ENCODE assay signal across 21 cellular contexts in genomic region chr1:63512584-63512983, GRCh38. TPM values are rescaled to one million over a fixed set of nuclear protein-coding genes. Genes with fewer than 3 reads are reported as not detected.
DNase-seq lines count a peak whose midpoint lies in the region; ATAC-seq, FAIRE-seq and TF ChIP-seq lines count a peak whose summit lies in the region.
"Had no signal": no experiment of that assay in that cellular context is flagged by ENCODE, and none has a peak within 500 bp of the region (broad histone marks: within the 10 kb centered on the region; RNA-seq: fewer than 3 reads in every experiment).

No MANE protein-coding gene starts in this region.

- H3K27me3 Mint-ChIP-seq in astrocyte (ENCODE audit: low read depth, unreplicated experiment) (no peaks in the 10 kb centered on the region), T-helper 17 cell (no peaks in the 10 kb centered on the region)
- H3K27me3 Mint-ChIP-seq in activated CD8-positive, alpha-beta T cell treated with anti-CD3 and anti-CD28 coated beads for 36 hours = no peaks in the 10 kb centered on the region
- H3K27me3 Mint-ChIP-seq: B cell; CD4-positive, alpha-beta T cell had no signal

- no peaks in the 10 kb centered on the region for H3K9me3 Mint-ChIP-seq in astrocyte (ENCODE audit: unreplicated experiment)
- no peaks in the 10 kb centered on the region for H3K9me3 Mint-ChIP-seq in activated CD8-positive, alpha-beta T cell treated with anti-CD3 and anti-CD28 coated beads for 36 hours
- H3K9me3 Mint-ChIP-seq: CD4-positive, alpha-beta T cell; CD8-positive, alpha-beta T cell had no signal

- ATAC-seq in left lung (peak; percentile 54), upper lobe of right lung (peak; percentile 26), T-helper 17 cell (no peak)
- ATAC-seq in activated CD8-positive, alpha-beta T cell treated with anti-CD3 and anti-CD28 coated beads for 36 hours = no peak
- ATAC-seq: A549; CD8-positive, alpha-beta T cell had no signal

- H3K4me1 Mint-ChIP-seq in astrocyte (ENCODE audit: low read depth, unreplicated experiment) (no peaks in the 10 kb centered on the region), T-helper 17 cell (peaks cover 6% of the 10 kb centered on the region)
- no peaks in the 10 kb centered on the region for H3K4me1 Mint-ChIP-seq in activated CD8-positive, alpha-beta T cell treated with anti-CD3 and anti-CD28 coated beads for 36 hours (ENCODE audit: low read depth)

- H3K79me2 ChIP-seq in astrocyte (ENCODE audit: insufficient read depth, low read length) = no peaks in the 10 kb centered on the region

- no peaks in the 10 kb centered on the region for H4K20me1 ChIP-seq in astrocyte (ENCODE audit: insufficient read depth, low read length)
- H4K20me1 ChIP-seq: BLaER1 treated with 17β-estradiol and CSF1 and Interleukin-3, amounts not matched to agents 10 nM and 100 nM had no signal

- DNase-seq in GM18507 (ENCODE audit: extremely low spot score, insufficient read length, low read depth) (no peak), astrocyte (ENCODE audit: low read depth) (no peak), left lung (no peak), upper lobe of right lung (no peak), SKM-1 treated with dmso at 0.1 percent for 144 hours (lab: John Stamatoyannopoulos, UW; ENCODE audit: unreplicated experiment) (no peak), T-helper 17 cell (no peak)
- DNase-seq in activated CD8-positive, alpha-beta T cell treated with anti-CD3 and anti-CD28 coated beads for 36 hours = no peak
- DNase-seq: AML-193; Caco-2; Calu3; CD4-positive, alpha-beta T cell; CD8-positive, alpha-beta T cell; DMS79 treated with DMSO at 0.1 percent for 48 hours; GF-D8 had no signal

- POLR2A ChIA-PET in activated CD8-positive, alpha-beta T cell treated with anti-CD3 and anti-CD28 coated beads for 36 hours (lab: Charles Lee) = interaction anchor here (1.5 kb wide), 1 partner anchor 10 kb away, joined by 5 read pairs; no protein-coding TSS in a partner anchor

- no peak overlapping the region for H3K27ac ChIP-seq in astrocyte (ENCODE audit: low read depth, low read length)
- H3K27ac ChIP-seq in left lung = no peak overlapping the region
- no peak overlapping the region for H3K27ac ChIP-seq in upper lobe of right lung
- H3K27ac ChIP-seq: 22Rv1; A549; BLaER1 treated with 17β-estradiol and CSF1 and Interleukin-3, amounts not matched to agents 10 nM and 100 nM; C4-2B had no signal

- CTCF ChIA-PET in activated CD8-positive, alpha-beta T cell treated with anti-CD3 and anti-CD28 coated beads for 36 hours (lab: Charles Lee) = interaction anchor here (0.8 to 0.9 kb wide), 2 partner anchors 12 to 50 kb away, joined by 3 to 4 read pairs; no protein-coding TSS in a partner anchor

- intact Hi-C loops in left lung (cut with DNase I) = no loop called here
- intact Hi-C loops in upper lobe of right lung (cut with DNase I) = no loop called here
- intact Hi-C loops in activated CD8-positive, alpha-beta T cell treated with anti-CD3 and anti-CD28 coated beads for 36 hours (cut with micrococcal nuclease) = no loop called here

- H3K4me1 ChIP-seq in astrocyte (ENCODE audit: insufficient read depth, low read length) (no peaks in the 10 kb centered on the region), left lung (no peaks in the 10 kb centered on the region), upper lobe of right lung (no peaks in the 10 kb centered on the region)
- H3K4me1 ChIP-seq: A549; BLaER1 treated with 17β-estradiol and CSF1 and Interleukin-3, amounts not matched to agents 10 nM and 100 nM; Caco-2 had no signal

- no peak overlapping the region for H3K9ac ChIP-seq in astrocyte (ENCODE audit: low read length)
- H3K9ac ChIP-seq: BLaER1 treated with 17β-estradiol and CSF1 and Interleukin-3, amounts not matched to agents 10 nM and 100 nM had no signal

- H2AFZ ChIP-seq in astrocyte (ENCODE audit: low read depth, low read length) = no peak overlapping the region

- H3K27ac Mint-ChIP-seq in astrocyte (ENCODE audit: unreplicated experiment) (peak overlapping the region; percentile 7), T-helper 17 cell (no peak overlapping the region)
- H3K27ac Mint-ChIP-seq in activated CD8-positive, alpha-beta T cell treated with anti-CD3 and anti-CD28 coated beads for 36 hours = no peak overlapping the region
- H3K27ac Mint-ChIP-seq: B cell; CD4-positive, alpha-beta T cell; CD8-positive, alpha-beta T cell had no signal

- peaks cover 3% of the 10 kb centered on the region for H3K36me3 ChIP-seq in astrocyte (ENCODE audit: insufficient read depth, low read length)
- peaks cover 0 to 5% of the 10 kb centered on the region in 2 donors for H3K36me3 ChIP-seq in left lung
- peaks cover 6% of the 10 kb centered on the region for H3K36me3 ChIP-seq in upper lobe of right lung

- FAIRE-seq in GM18507 (lab: Jason Lieb, UNC) = peak; percentile 50
- FAIRE-seq in astrocyte (lab: Jason Lieb, UNC) = no peak
- FAIRE-seq: A549, G401.6, GM12891 had no signal

- H3K27me3 ChIP-seq in astrocyte (ENCODE audit: insufficient read depth, low read length) = no peaks in the 10 kb centered on the region
- no peaks in the 10 kb centered on the region for H3K27me3 ChIP-seq in left lung
- no peaks in the 10 kb centered on the region for H3K27me3 ChIP-seq in upper lobe of right lung
- H3K27me3 ChIP-seq: BLaER1 treated with 17β-estradiol and CSF1 and Interleukin-3, amounts not matched to agents 10 nM and 100 nM had no signal

- H3K4me2 ChIP-seq in astrocyte (ENCODE audit: low read length) = no peak overlapping the region
- H3K4me2 ChIP-seq: A549; BLaER1 treated with 17β-estradiol and CSF1 and Interleukin-3, amounts not matched to agents 10 nM and 100 nM had no signal

- H3K4me3 Mint-ChIP-seq in astrocyte (ENCODE audit: unreplicated experiment) (no peak overlapping the region), T-helper 17 cell (no peak overlapping the region)
- no peak overlapping the region for H3K4me3 Mint-ChIP-seq in activated CD8-positive, alpha-beta T cell treated with anti-CD3 and anti-CD28 coated beads for 36 hours
- H3K4me3 Mint-ChIP-seq: B cell; CD4-positive, alpha-beta T cell; CD8-positive, alpha-beta T cell had no signal

- TF ChIP-seq CTCF in astrocyte (IDR thresholded peaks at IDR 0.05; ENCODE audit: insufficient read depth, low read depth, low read length) = no peak
- no peak for TF ChIP-seq CTCF in left lung (IDR thresholded peaks at IDR 0.05)
- TF ChIP-seq CTCF in upper lobe of right lung (IDR thresholded peaks at IDR 0.05) = no peak
- no peak for TF ChIP-seq CTCF in activated CD8-positive, alpha-beta T cell treated with anti-CD3 and anti-CD28 coated beads for 36 hours (IDR thresholded peaks at IDR 0.05)

- H3K9me3 ChIP-seq in astrocyte (ENCODE audit: insufficient read depth, low read depth, low read length) (no peaks in the 10 kb centered on the region), left lung (no peaks in the 10 kb centered on the region), upper lobe of right lung (no peaks in the 10 kb centered on the region), T-helper 17 cell (ENCODE audit: control insufficient read depth, low read length, poor library complexity, severe bottlenecking) (no peaks in the 10 kb centered on the region)
- H3K9me3 ChIP-seq: Caco-2 had no signal

- H3K4me3 ChIP-seq in astrocyte (ENCODE audit: insufficient read depth, low read depth, low read length) = no peak overlapping the region
- H3K4me3 ChIP-seq in left lung = no peak overlapping the region
- no peak overlapping the region for H3K4me3 ChIP-seq in upper lobe of right lung
- H3K4me3 ChIP-seq: A549; BLaER1 treated with 17β-estradiol and CSF1 and Interleukin-3, amounts not matched to agents 10 nM and 100 nM had no signal

- H3K36me3 Mint-ChIP-seq in astrocyte (ENCODE audit: low read depth, unreplicated experiment) (no peaks in the 10 kb centered on the region), T-helper 17 cell (ENCODE audit: low read depth) (peaks cover 2% of the 10 kb centered on the region)
- peaks cover 11% of the 10 kb centered on the region for H3K36me3 Mint-ChIP-seq in activated CD8-positive, alpha-beta T cell treated with anti-CD3 and anti-CD28 coated beads for 36 hours (ENCODE audit: low read depth)

RNA-seq across cellular contexts. Expression of gene ITGB3BP, which starts 10.4 kb away (rescaled TPM):
- total RNA-seq in astrocyte (13.6 and 15.6 TPM in 2 replicates), left lung (10 to 100 TPM; 16.6 to 19.0 TPM), upper lobe of right lung (18.5 TPM), T-helper 17 cell (10 to 100 TPM; 13.3 to 20.3 TPM)
- total RNA-seq in activated CD8-positive, alpha-beta T cell treated with anti-CD3 and anti-CD28 coated beads for 36 hours = 10 to 100 TPM; 76.6 to 86.6 TPM

RNA-seq across cellular contexts. Expression of gene EFCAB7, which starts 10.7 kb away (rescaled TPM):
- total RNA-seq in astrocyte (3.7 and 4.0 TPM in 2 replicates), left lung (1 to 10 TPM; 6.8 to 8.8 TPM), upper lobe of right lung (6.0 TPM), T-helper 17 cell (1 to 10 TPM; 5.1 to 9.4 TPM)
- total RNA-seq in activated CD8-positive, alpha-beta T cell treated with anti-CD3 and anti-CD28 coated beads for 36 hours = 1 to 10 TPM; 6.1 to 6.8 TPM

Comparison
In these comparisons a context has a peak if more than half of its experiments do, and no peak if none do; other contexts are left out.
1. ATAC-seq: peak in left lung (single experiment) and upper lobe of right lung (single experiment); none in activated CD8-positive, alpha-beta T cell treated with anti-CD3 and anti-CD28 coated beads for 36 hours (single experiment) and T-helper 17 cell (single experiment).